8 cellular contexts compared by ENCODE assay signal in the genomic region with DNA sequence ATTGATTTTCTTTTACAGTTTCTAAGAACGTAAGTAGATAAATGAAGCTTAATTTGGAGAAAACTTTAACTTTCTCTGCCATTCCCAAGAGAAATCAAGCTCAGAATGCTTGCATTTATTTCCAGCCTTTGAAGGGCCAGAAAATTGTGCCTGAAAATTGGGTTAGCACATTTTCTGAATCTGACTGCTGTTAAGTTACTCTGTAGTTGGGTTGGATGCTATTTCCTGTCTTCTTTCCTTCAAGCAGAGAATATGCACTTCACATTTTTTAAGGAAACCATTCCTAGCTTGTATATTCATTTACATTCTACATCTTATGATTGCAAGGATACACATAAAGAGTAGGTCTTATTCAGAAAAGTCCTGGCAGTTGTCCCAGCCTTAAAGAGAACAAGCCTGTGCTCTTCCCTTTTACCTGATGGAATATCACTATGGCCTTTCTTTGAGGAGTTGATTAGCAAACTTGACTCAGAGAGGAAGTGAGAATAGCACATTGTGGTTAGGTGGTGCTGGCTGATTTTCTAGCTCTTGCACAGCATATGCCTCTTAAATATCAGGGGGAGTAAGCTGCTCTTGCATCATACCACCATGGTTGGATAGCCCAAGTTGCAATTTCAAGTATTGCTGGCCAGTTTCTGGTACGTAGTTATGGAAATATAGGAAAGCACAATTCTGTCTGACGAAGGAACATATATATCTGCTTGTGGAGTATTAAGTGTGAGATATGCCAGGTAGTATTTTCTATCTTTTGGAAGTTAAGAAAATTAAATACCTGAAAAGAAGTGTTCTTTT.
A peak's percentile ranks its signal among the peaks of the same experiment; 100 is the strongest.
DNase-seq lines count a peak whose midpoint lies in the region; ATAC-seq, FAIRE-seq and TF ChIP-seq lines count a peak whose summit lies in the region.

No MANE protein-coding gene starts in this region.

- H3K4me1 ChIP-seq in mucosa of descending colon (ENCODE audit: low read depth) (no peaks in the 10 kb centered on the region), transverse colon (peaks cover 0 to 22% (median 0%) of the 10 kb centered on the region in 4 donors), aorta (ENCODE audit: control insufficient read depth in 1 of 2, insufficient read depth in 2 of 2, low read length in 2 of 2) (peaks cover 0 to 3% of the 10 kb centered on the region in 2 donors)

- DNase-seq in GM12891 (ENCODE audit: insufficient read length, low spot score) (peak; percentile 55), mucosa of descending colon (peak in 1 of 3 donors; percentile 24), transverse colon (no peak), NCI-H2171 (lab: John Stamatoyannopoulos, UW) (no peak), aorta (no peak)
- peak; percentile 42 for DNase-seq in activated CD4-positive, alpha-beta memory T cell treated with anti-CD3 and anti-CD28 coated beads for 36 hours

- no peaks in the 10 kb centered on the region for H3K27me3 Mint-ChIP-seq in activated CD4-positive, alpha-beta memory T cell treated with anti-CD3 and anti-CD28 coated beads for 36 hours

- H3K4me3 ChIP-seq in mucosa of descending colon (no peak overlapping the region), transverse colon (no peak overlapping the region), aorta (ENCODE audit: low read length in 2 of 2) (no peak overlapping the region)

- H3K9me3 ChIP-seq in mucosa of descending colon (no peaks in the 10 kb centered on the region), transverse colon (no peaks in the 10 kb centered on the region), aorta (ENCODE audit: control insufficient read depth, low read length) (no peaks in the 10 kb centered on the region)

- peaks cover 15% of the 10 kb centered on the region for H3K36me3 Mint-ChIP-seq in activated CD4-positive, alpha-beta memory T cell treated with anti-CD3 and anti-CD28 coated beads for 36 hours

- 87 to 92% methylated on average over 3 of the region's 3 CpGs for WGBS in transverse colon (ENCODE audit: low coverage in 1 of 2), 2 donors
- WGBS in aorta, 2 donors: 93% methylated on average over 3 of the region's 3 CpGs

- H3K4me3 Mint-ChIP-seq in activated CD4-positive, alpha-beta memory T cell treated with anti-CD3 and anti-CD28 coated beads for 36 hours: no peak overlapping the region

- TF ChIP-seq CTCF in mucosa of descending colon (IDR thresholded peaks at IDR 0.05) (no peak), transverse colon (IDR thresholded peaks at IDR 0.05) (no peak)

- H3K4me1 Mint-ChIP-seq in activated CD4-positive, alpha-beta memory T cell treated with anti-CD3 and anti-CD28 coated beads for 36 hours (ENCODE audit: low read depth): peaks cover 14% of the 10 kb centered on the region

- TF ChIP-seq EP300 in transverse colon (IDR thresholded peaks at IDR 0.05; ENCODE audit: low read depth): no peak

- TF ChIP-seq POLR2A in GM12891 (IDR thresholded peaks at IDR 0.05; ENCODE audit: low read depth, low read length) (no peak), transverse colon (IDR thresholded peaks at IDR 0.05) (no peak)

- ATAC-seq in GM21390 (IDR thresholded peaks at IDR 0.05; ENCODE audit: unreplicated experiment) (peak; percentile 98), HG03565 (IDR thresholded peaks at IDR 0.05; ENCODE audit: unreplicated experiment) (peak; percentile 97), mucosa of descending colon (peak; percentile 50), aorta (ENCODE audit: low FRiP score) (no peak)

- peaks cover 5% of the 10 kb centered on the region for H3K9me3 Mint-ChIP-seq in activated CD4-positive, alpha-beta memory T cell treated with anti-CD3 and anti-CD28 coated beads for 36 hours

- intact Hi-C loops in activated CD4-positive, alpha-beta memory T cell treated with anti-CD3 and anti-CD28 coated beads for 36 hours (cut with micrococcal nuclease): loop anchor here (5.0 to 10.0 kb wide), 2 partner anchors 158 to 266 kb away; partner anchors contain the start of gene B3GNT2
- intact Hi-C loops in mucosa of descending colon (cut with DNase I, micrococcal nuclease): no loop called here
- intact Hi-C loops in transverse colon (cut with DNase I; ENCODE audit: low total_unique reads): no loop called here
- intact Hi-C loops in aorta (cut with DNase I): no loop called here

- POLR2A ChIA-PET in activated CD4-positive, alpha-beta memory T cell treated with anti-CD3 and anti-CD28 coated beads for 36 hours (lab: Charles Lee): interaction anchor here (0.6 to 0.7 kb wide), 3 partner anchors 30 to 225 kb away, joined by 3 read pairs; no protein-coding TSS in a partner anchor

- H3K27ac ChIP-seq in transverse colon (no peak overlapping the region), aorta (ENCODE audit: low read depth in 1 of 2, low read length in 2 of 2) (no peak overlapping the region)

- H3K27me3 ChIP-seq in transverse colon (no peaks in the 10 kb centered on the region), aorta (ENCODE audit: control insufficient read depth in 1 of 2, insufficient read depth in 2 of 2, low read length in 1 of 2) (no peaks in the 10 kb centered on the region)

- CTCF ChIA-PET in activated CD4-positive, alpha-beta memory T cell treated with anti-CD3 and anti-CD28 coated beads for 36 hours (lab: Charles Lee): interaction anchor here (0.5 to 0.7 kb wide), 3 partner anchors 29 to 1016 kb away, joined by 3 read pairs; no protein-coding TSS in a partner anchor

- FAIRE-seq in GM12891 (lab: Jason Lieb, UNC): peak; percentile 99

- in situ Hi-C loops in transverse colon (cut with MboI; ENCODE audit: low pct_ligation_motif_present in 1 of 4, low pct_unique_long_range_greater_than_20kb in 1 of 4, low sequenced_read_pairs in 3 of 4): no loop called here

- no peak overlapping the region for H3K27ac Mint-ChIP-seq in activated CD4-positive, alpha-beta memory T cell treated with anti-CD3 and anti-CD28 coated beads for 36 hours

- H3K36me3 ChIP-seq in mucosa of descending colon (ENCODE audit: low read depth) (no peaks in the 10 kb centered on the region), transverse colon (no peaks in the 10 kb centered on the region), aorta (ENCODE audit: control insufficient read depth in 1 of 2, insufficient read depth in 2 of 2, low read length in 1 of 2) (no peaks in the 10 kb centered on the region)

TF ChIP-seq in GM12891, 5 proteins besides CTCF, POLR2A, EP300 and RAD21:
- no peak for TF ChIP-seq POLR2AphosphoS5 (IDR thresholded peaks at IDR 0.05; ENCODE audit: low read depth, low read length)
- peak; percentile 100 for TF ChIP-seq SPI1 (IDR thresholded peaks at IDR 0.05; ENCODE audit: low read depth, low read length)
- no peak for TF ChIP-seq TAF1 (IDR thresholded peaks at IDR 0.05; ENCODE audit: low read depth, low read length)
- peak; percentile 75 for TF ChIP-seq PAX5 (IDR thresholded peaks at IDR 0.05; ENCODE audit: insufficient read depth, low read length, severe bottlenecking)
- TF ChIP-seq POU2F2 (IDR thresholded peaks at IDR 0.05; ENCODE audit: low read depth, low read length): peak; percentile 73; the same call in 1 of the 2 replicates

Comparison
In these comparisons a context has a peak if more than half of its experiments do, and no peak if none do; other contexts are left out.
1. DNase-seq: peak in GM12891 (single experiment) and activated CD4-positive, alpha-beta memory T cell treated with anti-CD3 and anti-CD28 coated beads for 36 hours (single experiment); none in transverse colon (single experiment), NCI-H2171 (single experiment) and aorta (0 of 2).